In the genomic region with DNA sequence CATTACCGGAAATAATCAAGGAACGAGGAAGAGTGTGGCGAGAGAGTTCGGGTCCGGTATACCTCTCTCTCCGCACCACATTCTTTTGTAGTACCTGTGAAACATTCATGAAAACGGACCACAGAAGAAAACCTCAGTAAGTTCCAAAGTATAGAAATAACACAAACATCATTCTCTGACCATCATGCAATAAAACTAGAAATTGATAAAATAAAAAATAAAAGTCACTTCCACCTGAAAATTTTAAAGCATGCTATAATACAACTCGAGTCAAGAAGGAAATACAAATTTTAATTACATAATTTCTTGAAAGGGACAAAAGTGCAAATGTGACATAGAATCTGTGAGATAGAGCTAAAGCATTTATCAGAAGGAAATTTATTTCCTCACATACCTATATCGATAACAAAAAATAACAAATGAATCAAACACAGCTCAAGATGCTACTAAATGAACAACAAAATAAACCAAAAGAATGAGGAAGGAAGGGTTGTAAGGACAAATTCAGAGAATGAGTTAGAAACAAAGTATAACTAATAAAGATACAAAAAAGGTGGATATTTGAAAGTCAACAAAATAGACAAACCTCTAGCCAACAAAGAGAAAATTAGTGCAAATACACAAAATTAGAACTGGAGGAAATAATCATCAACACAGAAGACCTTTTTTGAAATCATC, we compare ENCODE assay signal across 8 cellular contexts.
A peak's percentile ranks its signal among the peaks of the same experiment; 100 is the strongest.
DNase-seq lines count a peak whose midpoint lies in the region; ATAC-seq and TF ChIP-seq lines count a peak whose summit lies in the region.

No MANE protein-coding gene starts in this region.

- no peaks in the 10 kb centered on the region for H3K36me3 Mint-ChIP-seq in activated CD8-positive, alpha-beta T cell treated with anti-CD3 and anti-CD28 coated beads, Interleukin-2, amount 10 ng/mL, durations not matched to agents 7 days and 5 days (ENCODE audit: low read depth)

- TF ChIP-seq CTCF in SK-N-SH (IDR thresholded peaks at IDR 0.05) = no peak

- POLR2A ChIA-PET in SK-N-SH (lab: Yijun Ruan, JAX) = no interaction called here
- POLR2A ChIA-PET in activated CD8-positive, alpha-beta T cell treated with anti-CD3 and anti-CD28 coated beads, Interleukin-2, amount 10 ng/mL, durations not matched to agents 7 days and 5 days (lab: Charles Lee) = interaction anchor here (2.9 kb wide), 1 partner anchor 84 kb away, joined by 21 read pairs; a partner anchor contains a TSS

- 2% methylated on average over 9 of the region's 9 CpGs for WGBS in SK-N-SH (ENCODE audit: low lambda C conversion rate)

- peaks cover 24% of the 10 kb centered on the region for H3F3A ChIP-seq in SK-N-SH (replicated peaks; ENCODE audit: insufficient read depth)

- H3K27me3 ChIP-seq in SK-N-SH (ENCODE audit: insufficient read depth) = peaks cover 14% of the 10 kb centered on the region; the same call in 1 of the 2 replicates

- H3K4me3 Mint-ChIP-seq in activated CD8-positive, alpha-beta T cell treated with anti-CD3 and anti-CD28 coated beads, Interleukin-2, amount 10 ng/mL, durations not matched to agents 7 days and 5 days = peak overlapping the region; percentile 90
- peak overlapping the region; percentile 99 for H3K4me3 Mint-ChIP-seq in stimulated activated naive CD8-positive, alpha-beta T cell treated with anti-CD3 and anti-CD28 coated beads, Interleukin-15, amount 100 ng/mL, for 72 hours

- H4K20me1 ChIP-seq in SK-N-SH (ENCODE audit: insufficient read depth) = peaks cover 4% of the 10 kb centered on the region; the same call in 1 of the 2 replicates

- H3K27ac ChIP-seq in SK-N-SH (ENCODE audit: low read depth in 2 of 2, low read length in 1 of 2) = no peak overlapping the region

- peak overlapping the region; percentile 58; the same call in 1 of the 2 replicates for H3K9ac ChIP-seq in SK-N-SH

- CTCF ChIA-PET in SK-N-SH (lab: Yijun Ruan, JAX) = interaction anchor here (0.7 to 3.2 kb wide), 7 partner anchors 9 to 882 kb away, joined by 3 to 19 read pairs (median 7); no protein-coding TSS in a partner anchor
- CTCF ChIA-PET in activated CD8-positive, alpha-beta T cell treated with anti-CD3 and anti-CD28 coated beads, Interleukin-2, amount 10 ng/mL, durations not matched to agents 7 days and 5 days (lab: Charles Lee) = interaction anchor here (0.8 to 8.0 kb wide), 13 partner anchors 9 to 181 kb away, joined by 3 to 165 read pairs (median 15); a partner anchor contains a TSS

- H3K27me3 Mint-ChIP-seq in activated CD8-positive, alpha-beta T cell treated with anti-CD3 and anti-CD28 coated beads, Interleukin-2, amount 10 ng/mL, durations not matched to agents 7 days and 5 days (ENCODE audit: low read depth) = peaks cover 19% of the 10 kb centered on the region
- peaks cover 41% of the 10 kb centered on the region for H3K27me3 Mint-ChIP-seq in stimulated activated naive CD8-positive, alpha-beta T cell treated with anti-CD3 and anti-CD28 coated beads, Interleukin-15, amount 100 ng/mL, for 72 hours

- H3K4me1 ChIP-seq in SK-N-SH (ENCODE audit: control insufficient read depth in 1 of 2, insufficient read depth in 2 of 2, low read depth in 1 of 2, low read length in 1 of 2) = peaks cover 5 to 6% of the 10 kb centered on the region in 2 experiments; a peak in 2 of 4 replicates

- H3K4me1 Mint-ChIP-seq in activated CD8-positive, alpha-beta T cell treated with anti-CD3 and anti-CD28 coated beads, Interleukin-2, amount 10 ng/mL, durations not matched to agents 7 days and 5 days (ENCODE audit: low read depth) = peaks cover 24% of the 10 kb centered on the region
- H3K4me1 Mint-ChIP-seq in stimulated activated naive CD8-positive, alpha-beta T cell treated with anti-CD3 and anti-CD28 coated beads, Interleukin-15, amount 100 ng/mL, for 72 hours = peaks cover 30% of the 10 kb centered on the region

- H3K9me2 ChIP-seq in SK-N-SH = no peaks in the 10 kb centered on the region

- H2AFZ ChIP-seq in SK-N-SH (ENCODE audit: low read depth) = peak overlapping the region; percentile 99

- no peaks in the 10 kb centered on the region for H3K79me2 ChIP-seq in SK-N-SH (ENCODE audit: insufficient read depth)

- intact Hi-C loops in left colon (cut with DNase I, micrococcal nuclease) = loop anchor here (5.0 to 10.0 kb wide), 3 partner anchors 103 to 175 kb away; no protein-coding TSS in a partner anchor

- no peaks in the 10 kb centered on the region for H3K36me3 ChIP-seq in SK-N-SH (replicated peaks in 1 of 2; ENCODE audit: control insufficient read depth in 1 of 2, insufficient read depth in 2 of 2, low read length in 1 of 2)

- DNase-seq in SK-N-SH (no peak), left colon (no peak), NOMO-1 (lab: John Stamatoyannopoulos, UW; ENCODE audit: unreplicated experiment in 2 of 2) (no peak)
- DNase-seq in activated CD8-positive, alpha-beta T cell treated with anti-CD3 and anti-CD28 coated beads, Interleukin-2, amount 10 ng/mL, durations not matched to agents 7 days and 5 days = no peak
- no peak for DNase-seq in stimulated activated naive CD8-positive, alpha-beta T cell treated with anti-CD3 and anti-CD28 coated beads, Interleukin-15, amount 100 ng/mL, for 72 hours
- DNase-seq in stimulated activated CD4-positive, alpha-beta T cell treated with anti-CD3 and anti-CD28 coated beads, Interleukin-4, amount 100 ng/mL, for 1 hour = no peak

- peak overlapping the region; percentile 89 for H3K4me2 ChIP-seq in SK-N-SH

- no peaks in the 10 kb centered on the region for H3K9me3 Mint-ChIP-seq in activated CD8-positive, alpha-beta T cell treated with anti-CD3 and anti-CD28 coated beads, Interleukin-2, amount 10 ng/mL, durations not matched to agents 7 days and 5 days (ENCODE audit: insufficient read depth)
- H3K9me3 Mint-ChIP-seq in stimulated activated naive CD8-positive, alpha-beta T cell treated with anti-CD3 and anti-CD28 coated beads, Interleukin-15, amount 100 ng/mL, for 72 hours = no peaks in the 10 kb centered on the region

- TF ChIP-seq EP300 in SK-N-SH (IDR thresholded peaks at IDR 0.05; ENCODE audit: borderline replicate concordance in 1 of 2, low read depth in 1 of 2, low read length in 1 of 2) = no peak

- no peak for ATAC-seq in SK-N-SH treated with all-trans-retinoic acid at 6 μM for 48 hours
- no peak for ATAC-seq in activated CD8-positive, alpha-beta T cell treated with anti-CD3 and anti-CD28 coated beads, Interleukin-2, amount 10 ng/mL, durations not matched to agents 7 days and 5 days
- no peak for ATAC-seq in stimulated activated naive CD8-positive, alpha-beta T cell treated with anti-CD3 and anti-CD28 coated beads, Interleukin-15, amount 100 ng/mL, for 72 hours
- no peak for ATAC-seq in left colon

- H3K9me3 ChIP-seq in SK-N-SH (no peaks in the 10 kb centered on the region), iPS-18c (ENCODE audit: control insufficient read depth, insufficient read depth, low read length) (no peaks in the 10 kb centered on the region)

- H3K4me3 ChIP-seq in SK-N-SH (ENCODE audit: low read depth in 2 of 2, low read length in 1 of 2) (peak overlapping the region; percentile 77 to 92), iPS-18c (ENCODE audit: insufficient read depth, low read depth, low read length) (peak overlapping the region; percentile 93)

- no peak for TF ChIP-seq RAD21 in SK-N-SH (IDR thresholded peaks at IDR 0.05; ENCODE audit: low read length)

- H3K27ac Mint-ChIP-seq in activated CD8-positive, alpha-beta T cell treated with anti-CD3 and anti-CD28 coated beads, Interleukin-2, amount 10 ng/mL, durations not matched to agents 7 days and 5 days = no peak overlapping the region
- H3K27ac Mint-ChIP-seq in stimulated activated naive CD8-positive, alpha-beta T cell treated with anti-CD3 and anti-CD28 coated beads, Interleukin-15, amount 100 ng/mL, for 72 hours = peak overlapping the region in 1 of 2 donors; percentile 44

TF ChIP-seq in SK-N-SH, 30 proteins besides CTCF, POLR2A, EP300 and RAD21 (continues in another document):
- TF ChIP-seq, protein P1, sequence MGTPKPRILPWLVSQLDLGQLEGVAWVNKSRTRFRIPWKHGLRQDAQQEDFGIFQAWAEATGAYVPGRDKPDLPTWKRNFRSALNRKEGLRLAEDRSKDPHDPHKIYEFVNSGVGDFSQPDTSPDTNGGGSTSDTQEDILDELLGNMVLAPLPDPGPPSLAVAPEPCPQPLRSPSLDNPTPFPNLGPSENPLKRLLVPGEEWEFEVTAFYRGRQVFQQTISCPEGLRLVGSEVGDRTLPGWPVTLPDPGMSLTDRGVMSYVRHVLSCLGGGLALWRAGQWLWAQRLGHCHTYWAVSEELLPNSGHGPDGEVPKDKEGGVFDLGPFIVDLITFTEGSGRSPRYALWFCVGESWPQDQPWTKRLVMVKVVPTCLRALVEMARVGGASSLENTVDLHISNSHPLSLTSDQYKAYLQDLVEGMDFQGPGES (IDR thresholded peaks at IDR 0.05; ENCODE audit: low read depth, low read length) = no peak
- TF ChIP-seq GATA2 (CRISPR knock-in tag; IDR thresholded peaks at IDR 0.05) = no peak
- TF ChIP-seq TEAD4 (IDR thresholded peaks at IDR 0.05; ENCODE audit: borderline replicate concordance, insufficient read depth) = no peak
- TF ChIP-seq GABPA (IDR thresholded peaks at IDR 0.05; ENCODE audit: low read depth) = no peak
- no peak for TF ChIP-seq RCOR1 (IDR thresholded peaks at IDR 0.05; ENCODE audit: low read length)

TF ChIP-seq in SK-N-SH treated with all-trans-retinoic acid at 6 μM for 48 hours, 23 proteins besides CTCF, POLR2A, EP300 and RAD21 (continues in another document):
- no peak for TF ChIP-seq SNAI2 (CRISPR knock-in tag; IDR thresholded peaks at IDR 0.05)
- TF ChIP-seq ZFP30 (CRISPR knock-in tag; IDR thresholded peaks at IDR 0.05) = no peak
- no peak for TF ChIP-seq PPARA (CRISPR knock-in tag; IDR thresholded peaks at IDR 0.05; ENCODE audit: borderline replicate concordance)
- TF ChIP-seq TCF4 (CRISPR knock-in tag; IDR thresholded peaks at IDR 0.05; ENCODE audit: borderline replicate concordance) = no peak
